1 cellular context compared by ENCODE assay signal in the genomic region with DNA sequence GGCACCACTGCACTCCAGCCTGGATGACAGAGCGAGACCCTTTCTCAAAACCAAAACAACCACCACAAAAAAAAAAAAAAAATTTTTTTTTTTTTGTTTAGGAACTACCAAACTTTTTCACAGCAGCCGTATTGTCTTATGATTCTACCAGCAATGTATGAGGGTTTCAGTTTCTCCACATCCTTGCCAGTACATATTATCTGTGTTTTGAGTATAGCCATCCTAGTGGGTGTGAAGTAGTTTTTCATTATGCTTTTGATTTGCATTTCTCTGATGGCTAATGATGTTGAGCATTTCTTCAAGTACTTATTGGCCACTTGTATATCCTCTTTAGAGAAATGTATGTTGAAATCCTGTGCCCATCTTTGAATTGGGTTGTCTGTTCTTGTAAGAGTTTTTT.
TF ChIP-seq lines count a peak whose summit lies in the region.

No MANE protein-coding gene starts in this region.

TF ChIP-seq in GM12878, 131 proteins besides CTCF, POLR2A, EP300 and RAD21:
- TF ChIP-seq POU2F2 (IDR thresholded peaks at IDR 0.05; ENCODE audit: borderline replicate concordance, low read depth, low read length) (no peak), IRF4 (IDR thresholded peaks at IDR 0.05; ENCODE audit: low read depth, low read length) (no peak), BACH1 (IDR thresholded peaks at IDR 0.05; ENCODE audit: borderline replicate concordance) (no peak), ZNF207 (IDR thresholded peaks at IDR 0.05; ENCODE audit: borderline replicate concordance) (no peak), CHD2 (IDR thresholded peaks at IDR 0.05; ENCODE audit: borderline replicate concordance, low read depth, low read length) (no peak), YBX1 (IDR thresholded peaks at IDR 0.05) (no peak), RFX5 (IDR thresholded peaks at IDR 0.05; ENCODE audit: low read depth, low read length) (no peak), SUPT20H (IDR thresholded peaks at IDR 0.05; ENCODE audit: borderline replicate concordance, control insufficient read depth, low read depth, low read length) (no peak), NR2F1 (conservative IDR thresholded peaks at IDR 0.05) (no peak), TAF1 (IDR thresholded peaks at IDR 0.05; ENCODE audit: borderline replicate concordance, low read depth, low read length) (no peak)
- TF ChIP-seq, protein P1, sequence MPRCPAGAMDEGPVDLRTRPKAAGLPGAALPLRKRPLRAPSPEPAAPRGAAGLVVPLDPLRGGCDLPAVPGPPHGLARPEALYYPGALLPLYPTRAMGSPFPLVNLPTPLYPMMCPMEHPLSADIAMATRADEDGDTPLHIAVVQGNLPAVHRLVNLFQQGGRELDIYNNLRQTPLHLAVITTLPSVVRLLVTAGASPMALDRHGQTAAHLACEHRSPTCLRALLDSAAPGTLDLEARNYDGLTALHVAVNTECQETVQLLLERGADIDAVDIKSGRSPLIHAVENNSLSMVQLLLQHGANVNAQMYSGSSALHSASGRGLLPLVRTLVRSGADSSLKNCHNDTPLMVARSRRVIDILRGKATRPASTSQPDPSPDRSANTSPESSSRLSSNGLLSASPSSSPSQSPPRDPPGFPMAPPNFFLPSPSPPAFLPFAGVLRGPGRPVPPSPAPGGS (IDR thresholded peaks at IDR 0.05; ENCODE audit: borderline replicate concordance, insufficient read depth, low read depth, low read length, poor library complexity, severe bottlenecking), result no peak
- TF ChIP-seq, protein P2, sequence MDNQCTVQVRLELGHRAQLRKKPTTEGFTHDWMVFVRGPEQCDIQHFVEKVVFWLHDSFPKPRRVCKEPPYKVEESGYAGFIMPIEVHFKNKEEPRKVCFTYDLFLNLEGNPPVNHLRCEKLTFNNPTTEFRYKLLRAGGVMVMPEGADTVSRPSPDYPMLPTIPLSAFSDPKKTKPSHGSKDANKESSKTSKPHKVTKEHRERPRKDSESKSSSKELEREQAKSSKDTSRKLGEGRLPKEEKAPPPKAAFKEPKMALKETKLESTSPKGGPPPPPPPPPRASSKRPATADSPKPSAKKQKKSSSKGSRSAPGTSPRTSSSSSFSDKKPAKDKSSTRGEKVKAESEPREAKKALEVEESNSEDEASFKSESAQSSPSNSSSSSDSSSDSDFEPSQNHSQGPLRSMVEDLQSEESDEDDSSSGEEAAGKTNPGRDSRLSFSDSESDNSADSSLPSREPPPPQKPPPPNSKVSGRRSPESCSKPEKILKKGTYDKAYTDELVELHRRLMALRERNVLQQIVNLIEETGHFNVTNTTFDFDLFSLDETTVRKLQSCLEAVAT (IDR thresholded peaks at IDR 0.05), result no peak
- TF ChIP-seq, protein P3, sequence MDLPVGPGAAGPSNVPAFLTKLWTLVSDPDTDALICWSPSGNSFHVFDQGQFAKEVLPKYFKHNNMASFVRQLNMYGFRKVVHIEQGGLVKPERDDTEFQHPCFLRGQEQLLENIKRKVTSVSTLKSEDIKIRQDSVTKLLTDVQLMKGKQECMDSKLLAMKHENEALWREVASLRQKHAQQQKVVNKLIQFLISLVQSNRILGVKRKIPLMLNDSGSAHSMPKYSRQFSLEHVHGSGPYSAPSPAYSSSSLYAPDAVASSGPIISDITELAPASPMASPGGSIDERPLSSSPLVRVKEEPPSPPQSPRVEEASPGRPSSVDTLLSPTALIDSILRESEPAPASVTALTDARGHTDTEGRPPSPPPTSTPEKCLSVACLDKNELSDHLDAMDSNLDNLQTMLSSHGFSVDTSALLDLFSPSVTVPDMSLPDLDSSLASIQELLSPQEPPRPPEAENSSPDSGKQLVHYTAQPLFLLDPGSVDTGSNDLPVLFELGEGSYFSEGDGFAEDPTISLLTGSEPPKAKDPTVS (IDR thresholded peaks at IDR 0.05; ENCODE audit: low read depth, low read length), result no peak
- TF ChIP-seq, protein P4, sequence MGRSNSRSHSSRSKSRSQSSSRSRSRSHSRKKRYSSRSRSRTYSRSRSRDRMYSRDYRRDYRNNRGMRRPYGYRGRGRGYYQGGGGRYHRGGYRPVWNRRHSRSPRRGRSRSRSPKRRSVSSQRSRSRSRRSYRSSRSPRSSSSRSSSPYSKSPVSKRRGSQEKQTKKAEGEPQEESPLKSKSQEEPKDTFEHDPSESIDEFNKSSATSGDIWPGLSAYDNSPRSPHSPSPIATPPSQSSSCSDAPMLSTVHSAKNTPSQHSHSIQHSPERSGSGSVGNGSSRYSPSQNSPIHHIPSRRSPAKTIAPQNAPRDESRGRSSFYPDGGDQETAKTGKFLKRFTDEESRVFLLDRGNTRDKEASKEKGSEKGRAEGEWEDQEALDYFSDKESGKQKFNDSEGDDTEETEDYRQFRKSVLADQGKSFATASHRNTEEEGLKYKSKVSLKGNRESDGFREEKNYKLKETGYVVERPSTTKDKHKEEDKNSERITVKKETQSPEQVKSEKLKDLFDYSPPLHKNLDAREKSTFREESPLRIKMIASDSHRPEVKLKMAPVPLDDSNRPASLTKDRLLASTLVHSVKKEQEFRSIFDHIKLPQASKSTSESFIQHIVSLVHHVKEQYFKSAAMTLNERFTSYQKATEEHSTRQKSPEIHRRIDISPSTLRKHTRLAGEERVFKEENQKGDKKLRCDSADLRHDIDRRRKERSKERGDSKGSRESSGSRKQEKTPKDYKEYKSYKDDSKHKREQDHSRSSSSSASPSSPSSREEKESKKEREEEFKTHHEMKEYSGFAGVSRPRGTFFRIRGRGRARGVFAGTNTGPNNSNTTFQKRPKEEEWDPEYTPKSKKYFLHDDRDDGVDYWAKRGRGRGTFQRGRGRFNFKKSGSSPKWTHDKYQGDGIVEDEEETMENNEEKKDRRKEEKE (IDR thresholded peaks at IDR 0.05), result no peak
- TF ChIP-seq, protein P5, sequence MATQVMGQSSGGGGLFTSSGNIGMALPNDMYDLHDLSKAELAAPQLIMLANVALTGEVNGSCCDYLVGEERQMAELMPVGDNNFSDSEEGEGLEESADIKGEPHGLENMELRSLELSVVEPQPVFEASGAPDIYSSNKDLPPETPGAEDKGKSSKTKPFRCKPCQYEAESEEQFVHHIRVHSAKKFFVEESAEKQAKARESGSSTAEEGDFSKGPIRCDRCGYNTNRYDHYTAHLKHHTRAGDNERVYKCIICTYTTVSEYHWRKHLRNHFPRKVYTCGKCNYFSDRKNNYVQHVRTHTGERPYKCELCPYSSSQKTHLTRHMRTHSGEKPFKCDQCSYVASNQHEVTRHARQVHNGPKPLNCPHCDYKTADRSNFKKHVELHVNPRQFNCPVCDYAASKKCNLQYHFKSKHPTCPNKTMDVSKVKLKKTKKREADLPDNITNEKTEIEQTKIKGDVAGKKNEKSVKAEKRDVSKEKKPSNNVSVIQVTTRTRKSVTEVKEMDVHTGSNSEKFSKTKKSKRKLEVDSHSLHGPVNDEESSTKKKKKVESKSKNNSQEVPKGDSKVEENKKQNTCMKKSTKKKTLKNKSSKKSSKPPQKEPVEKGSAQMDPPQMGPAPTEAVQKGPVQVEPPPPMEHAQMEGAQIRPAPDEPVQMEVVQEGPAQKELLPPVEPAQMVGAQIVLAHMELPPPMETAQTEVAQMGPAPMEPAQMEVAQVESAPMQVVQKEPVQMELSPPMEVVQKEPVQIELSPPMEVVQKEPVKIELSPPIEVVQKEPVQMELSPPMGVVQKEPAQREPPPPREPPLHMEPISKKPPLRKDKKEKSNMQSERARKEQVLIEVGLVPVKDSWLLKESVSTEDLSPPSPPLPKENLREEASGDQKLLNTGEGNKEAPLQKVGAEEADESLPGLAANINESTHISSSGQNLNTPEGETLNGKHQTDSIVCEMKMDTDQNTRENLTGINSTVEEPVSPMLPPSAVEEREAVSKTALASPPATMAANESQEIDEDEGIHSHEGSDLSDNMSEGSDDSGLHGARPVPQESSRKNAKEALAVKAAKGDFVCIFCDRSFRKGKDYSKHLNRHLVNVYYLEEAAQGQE (IDR thresholded peaks at IDR 0.05; ENCODE audit: low read depth, low read length), result no peak
